Comparison of ENCODE assay signal across 8 cellular contexts in genomic region chr9:84315278-84315877, GRCh38. TPM values are rescaled to one million over a fixed set of nuclear protein-coding genes. Genes with fewer than 3 reads are reported as not detected.
DNase-seq lines count a peak whose midpoint lies in the region; TF ChIP-seq lines count a peak whose summit lies in the region.

No MANE protein-coding gene starts in this region.

- H3K23ac ChIP-seq in mesendoderm (ENCODE audit: low read length) = no peak overlapping the region

- no peak overlapping the region for H3K27ac ChIP-seq in mesendoderm (ENCODE audit: low read depth, low read length)

- no peak overlapping the region for H3K18ac ChIP-seq in mesendoderm (ENCODE audit: low read length)

- TF ChIP-seq CTCF in HFFc6 (IDR thresholded peaks at IDR 0.05) = peak; percentile 94

- H3K36me3 Mint-ChIP-seq in HFFc6 (ENCODE audit: low read depth) = no peaks in the 10 kb centered on the region

- H3K36me3 ChIP-seq in mesendoderm (ENCODE audit: control insufficient read depth, insufficient read depth, low read length) = no peaks in the 10 kb centered on the region

- intact Hi-C loops in posterior vena cava (cut with DNase I) = loop anchor here in 1 of 2 donors (5.0 kb wide), 1 partner anchor 737 kb away; no protein-coding TSS in a partner anchor

- no peak overlapping the region for H2BK120ac ChIP-seq in mesendoderm (ENCODE audit: low read depth, low read length)

- H3K27ac Mint-ChIP-seq in HFFc6 = no peak overlapping the region

- H3K4ac ChIP-seq in mesendoderm (ENCODE audit: low read depth, low read length) = no peak overlapping the region

- no peak overlapping the region for H3K4me3 ChIP-seq in mesendoderm (ENCODE audit: low read length)

- WGBS in mesendoderm (ENCODE audit: extremely low coverage, insufficient coverage, low lambda C conversion rate) = no CpG with 5 or more reads among the region's 8 CpGs

- H3K56ac ChIP-seq in mesendoderm (ENCODE audit: low read length) = no peak overlapping the region

- H2BK5ac ChIP-seq in mesendoderm (ENCODE audit: low read length) = no peak overlapping the region

- H4K5ac ChIP-seq in mesendoderm (ENCODE audit: low read length) = no peak overlapping the region

- H3K4me1 ChIP-seq in mesendoderm (ENCODE audit: control insufficient read depth, low read depth, low read length) = no peaks in the 10 kb centered on the region

- H3K79me1 ChIP-seq in mesendoderm (ENCODE audit: low read length) = no peaks in the 10 kb centered on the region

- H4K8ac ChIP-seq in mesendoderm (ENCODE audit: low read depth, low read length) = no peak overlapping the region

- peaks cover 24% of the 10 kb centered on the region for H3K4me1 Mint-ChIP-seq in HFFc6 (ENCODE audit: low read depth)

- no peak overlapping the region for H3K4me2 ChIP-seq in mesendoderm (ENCODE audit: low read length)

- no peak overlapping the region for H2AK5ac ChIP-seq in mesendoderm (ENCODE audit: low read length)

- H2BK15ac ChIP-seq in mesendoderm (replicated peaks; ENCODE audit: low read depth) = no peak overlapping the region

- peak; percentile 40 for DNase-seq in DMS153 treated with DMSO at 0.1 percent for 48 hours (lab: John Stamatoyannopoulos, UW; ENCODE audit: unreplicated experiment)
- peak; percentile 32 for DNase-seq in HFFc6
- peak; percentile 36 for DNase-seq in NCI-H345 (lab: John Stamatoyannopoulos, UW)
- DNase-seq in activated CD4-positive, alpha-beta T cell treated with anti-CD3 and anti-CD28 coated beads, Interleukin-2, amount 50 U/mL, for 24 hours (ENCODE audit: low read depth in 1 of 2, low spot score in 1 of 2) = peak; percentile 13 to 43
- peak; percentile 3 for DNase-seq in effector CD8-positive, alpha-beta T cell (lab: John Stamatoyannopoulos, UW)
- DNase-seq in mesendoderm = peak; percentile 68
- peak; percentile 20 for DNase-seq in stimulated activated CD8-positive, alpha-beta memory T cell treated with anti-CD3 and anti-CD28 coated beads, Interleukin-7, amount 100 ng/mL, for 24 hours (ENCODE audit: low read depth)
- DNase-seq in posterior vena cava (ENCODE audit: low spot score) = no peak

- H3K79me2 ChIP-seq in mesendoderm (ENCODE audit: control insufficient read depth, insufficient read depth, low read length) = no peaks in the 10 kb centered on the region

- H3K9ac ChIP-seq in mesendoderm (ENCODE audit: low read length) = no peak overlapping the region

- H3K4me3 Mint-ChIP-seq in HFFc6 = no peak overlapping the region

- H3K9me3 Mint-ChIP-seq in HFFc6 = no peaks in the 10 kb centered on the region

- no peaks in the 10 kb centered on the region for H3K27me3 ChIP-seq in mesendoderm (ENCODE audit: insufficient read depth, low read length, poor library complexity)

- peaks cover 2% of the 10 kb centered on the region for H3K27me3 Mint-ChIP-seq in HFFc6 (ENCODE audit: insufficient read depth)

RNA-seq across cellular contexts. Expression of gene SLC28A3, which starts 25.2 kb away (rescaled TPM):
- under 1 TPM; 0.43 to 0.64 (median 0.54) TPM for total RNA-seq in HFFc6 (2021; fragmentation: NEBNext Ultra II Directional; extraction: Animal tissue kit (Norgen Biotek cat#: 25700))
- polyA plus RNA-seq in mesendoderm (2013, experiment 1 of 2) = not detected
- not detected for polyA plus RNA-seq in mesendoderm (2013, experiment 2 of 2)
- under 1 TPM; 0.14 to 0.19 TPM for total RNA-seq in posterior vena cava
